ENCODE assay signal across 1 cellular context in the genomic region with DNA sequence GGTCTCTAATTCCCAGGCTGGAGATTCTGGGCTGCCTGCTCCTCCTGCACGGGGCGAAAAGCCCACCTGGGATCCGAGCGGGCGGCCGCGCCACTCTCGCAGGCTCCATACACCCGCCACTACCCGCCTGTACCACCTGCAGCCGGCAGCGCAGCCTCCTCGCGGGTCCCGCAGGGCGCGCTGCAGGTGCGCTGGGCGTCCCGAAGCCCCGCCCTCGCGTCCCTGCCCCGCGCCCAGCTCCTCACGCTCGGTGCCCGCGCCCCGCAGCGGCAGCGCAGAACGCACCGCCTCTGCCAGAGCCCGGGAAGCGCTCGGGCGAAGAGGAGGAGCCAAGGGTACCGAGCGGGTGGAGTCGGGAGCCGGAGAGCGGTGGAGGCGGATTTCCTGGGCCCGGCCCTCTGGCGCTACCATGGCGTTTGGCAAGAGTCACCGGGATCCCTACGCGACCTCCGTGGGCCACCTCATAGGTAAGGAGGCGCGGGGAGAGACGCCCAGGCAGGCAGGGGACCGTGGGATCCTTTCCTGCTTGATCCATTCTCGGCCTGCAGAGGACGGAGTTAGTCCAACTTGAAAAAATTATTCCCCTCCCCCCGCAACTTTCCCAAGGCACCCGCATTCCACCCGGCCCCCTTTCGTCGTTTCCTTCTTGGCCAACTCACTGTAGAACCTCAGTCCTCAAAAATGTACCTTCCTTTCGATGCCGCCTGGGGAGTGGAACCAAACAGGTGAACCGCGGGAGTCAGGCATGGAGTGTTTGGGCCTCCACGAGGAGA.
TF ChIP-seq lines count a peak whose summit lies in the region.

A gene with protein sequence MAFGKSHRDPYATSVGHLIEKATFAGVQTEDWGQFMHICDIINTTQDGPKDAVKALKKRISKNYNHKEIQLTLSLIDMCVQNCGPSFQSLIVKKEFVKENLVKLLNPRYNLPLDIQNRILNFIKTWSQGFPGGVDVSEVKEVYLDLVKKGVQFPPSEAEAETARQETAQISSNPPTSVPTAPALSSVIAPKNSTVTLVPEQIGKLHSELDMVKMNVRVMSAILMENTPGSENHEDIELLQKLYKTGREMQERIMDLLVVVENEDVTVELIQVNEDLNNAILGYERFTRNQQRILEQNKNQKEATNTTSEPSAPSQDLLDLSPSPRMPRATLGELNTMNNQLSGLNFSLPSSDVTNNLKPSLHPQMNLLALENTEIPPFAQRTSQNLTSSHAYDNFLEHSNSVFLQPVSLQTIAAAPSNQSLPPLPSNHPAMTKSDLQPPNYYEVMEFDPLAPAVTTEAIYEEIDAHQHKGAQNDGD (plus strand): TSS at position 396 of the 773 bp plus-strand sequence. CDS start 14 bp downstream, at position 410.

TF ChIP-seq in H1, 55 proteins besides CTCF, POLR2A, EP300 and RAD21 (continues in another document):
- no peak for TF ChIP-seq MAFK (IDR thresholded peaks at IDR 0.05; ENCODE audit: low read depth, low read length)
- no peak for TF ChIP-seq SIRT6 (IDR thresholded peaks at IDR 0.05; ENCODE audit: low read length)
- no peak for TF ChIP-seq NANOG (IDR thresholded peaks at IDR 0.05; ENCODE audit: insufficient read depth, low read depth, low read length, poor library complexity, severe bottlenecking)
- TF ChIP-seq RXRA (IDR thresholded peaks at IDR 0.05; ENCODE audit: insufficient read depth, low read depth, low read length), result no peak
- TF ChIP-seq POU5F1 (IDR thresholded peaks at IDR 0.05; ENCODE audit: low read depth, low read length), result no peak
- no peak for TF ChIP-seq CHD1 (IDR thresholded peaks at IDR 0.05; ENCODE audit: low read depth, low read length)
- TF ChIP-seq TEAD4 (IDR thresholded peaks at IDR 0.05; ENCODE audit: low read depth, low read length), result 0 out of 2 replicates have a peak, but pooled peaks have one; percentile 41
- TF ChIP-seq TBP (IDR thresholded peaks at IDR 0.05; ENCODE audit: low read depth, low read length), result peak; percentile 67; the same call in 1 of the 2 replicates
- TF ChIP-seq HDAC2 (IDR thresholded peaks at IDR 0.05; ENCODE audit: borderline replicate concordance in 1 of 2, low read depth in 2 of 2, low read length in 2 of 2), result peak; percentile 59 to 61; a peak in 1 of 4 replicates
- no peak for TF ChIP-seq SAP30 (IDR thresholded peaks at IDR 0.05; ENCODE audit: insufficient read depth, insufficient replicate concordance, low read length)
- no peak for TF ChIP-seq SIX5 (IDR thresholded peaks at IDR 0.05; ENCODE audit: low read depth, low read length)
- TF ChIP-seq BCL11A (IDR thresholded peaks at IDR 0.05; ENCODE audit: low read depth in 2 of 2, low read length in 2 of 2), result no peak
- TF ChIP-seq CTBP2 (IDR thresholded peaks at IDR 0.05; ENCODE audit: borderline replicate concordance, insufficient read depth, insufficient read length, low read length), result no peak
- no peak for TF ChIP-seq SP2 (IDR thresholded peaks at IDR 0.05; ENCODE audit: low read length)
- TF ChIP-seq RFX5 (IDR thresholded peaks at IDR 0.05; ENCODE audit: borderline replicate concordance, low read depth, low read length), result no peak
- no peak for TF ChIP-seq CBX8 (IDR thresholded peaks at IDR 0.05; ENCODE audit: borderline replicate concordance, low read depth, low read length)
- TF ChIP-seq JUN (IDR thresholded peaks at IDR 0.05; ENCODE audit: low read depth, low read length), result no peak
- no peak for TF ChIP-seq SP1 (IDR thresholded peaks at IDR 0.05; ENCODE audit: low read depth, low read length)
- TF ChIP-seq CREB1 (IDR thresholded peaks at IDR 0.05), result no peak
- TF ChIP-seq YY1 (IDR thresholded peaks at IDR 0.05; ENCODE audit: low read depth, low read length), result no peak
- no peak; the same call in 1 of the 2 replicates for TF ChIP-seq POLR2AphosphoS5 (IDR thresholded peaks at IDR 0.05; ENCODE audit: low read depth, low read length)
- no peak for TF ChIP-seq SP4 (IDR thresholded peaks at IDR 0.05; ENCODE audit: low read length)
- no peak for TF ChIP-seq RBBP5 (IDR thresholded peaks at IDR 0.05; ENCODE audit: borderline replicate concordance, low read depth, low read length)
- peak; percentile 78 for TF ChIP-seq TAF1 (IDR thresholded peaks at IDR 0.05; ENCODE audit: low read depth, low read length)
- TF ChIP-seq SUZ12 (IDR thresholded peaks at IDR 0.05; ENCODE audit: low read length), result no peak
- TF ChIP-seq BRCA1 (IDR thresholded peaks at IDR 0.05; ENCODE audit: low read depth, low read length), result no peak
- no peak for TF ChIP-seq EZH2 (IDR thresholded peaks at IDR 0.05; ENCODE audit: low read depth, low read length, severe bottlenecking)
- peak; percentile 58 for TF ChIP-seq PHF8 (conservative IDR thresholded peaks at IDR 0.05; ENCODE audit: low read depth, low read length)
- TF ChIP-seq, protein P1, sequence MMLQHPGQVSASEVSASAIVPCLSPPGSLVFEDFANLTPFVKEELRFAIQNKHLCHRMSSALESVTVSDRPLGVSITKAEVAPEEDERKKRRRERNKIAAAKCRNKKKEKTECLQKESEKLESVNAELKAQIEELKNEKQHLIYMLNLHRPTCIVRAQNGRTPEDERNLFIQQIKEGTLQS (IDR thresholded peaks at IDR 0.05; ENCODE audit: insufficient read depth, low read depth, low read length), result no peak
- TF ChIP-seq EGR1 (IDR thresholded peaks at IDR 0.05; ENCODE audit: borderline replicate concordance, low read depth, low read length), result no peak
- no peak for TF ChIP-seq TCF12 (IDR thresholded peaks at IDR 0.05; ENCODE audit: low read depth, low read length)
- TF ChIP-seq, protein P2, sequence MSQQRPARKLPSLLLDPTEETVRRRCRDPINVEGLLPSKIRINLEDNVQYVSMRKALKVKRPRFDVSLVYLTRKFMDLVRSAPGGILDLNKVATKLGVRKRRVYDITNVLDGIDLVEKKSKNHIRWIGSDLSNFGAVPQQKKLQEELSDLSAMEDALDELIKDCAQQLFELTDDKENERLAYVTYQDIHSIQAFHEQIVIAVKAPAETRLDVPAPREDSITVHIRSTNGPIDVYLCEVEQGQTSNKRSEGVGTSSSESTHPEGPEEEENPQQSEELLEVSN (IDR thresholded peaks at IDR 0.05), result no peak
- TF ChIP-seq KDM4A (IDR thresholded peaks at IDR 0.05; ENCODE audit: low read depth, low read length, severe bottlenecking), result peak; percentile 87
- TF ChIP-seq CEBPB (IDR thresholded peaks at IDR 0.05; ENCODE audit: low read depth, low read length), result no peak
- TF ChIP-seq, protein P3, sequence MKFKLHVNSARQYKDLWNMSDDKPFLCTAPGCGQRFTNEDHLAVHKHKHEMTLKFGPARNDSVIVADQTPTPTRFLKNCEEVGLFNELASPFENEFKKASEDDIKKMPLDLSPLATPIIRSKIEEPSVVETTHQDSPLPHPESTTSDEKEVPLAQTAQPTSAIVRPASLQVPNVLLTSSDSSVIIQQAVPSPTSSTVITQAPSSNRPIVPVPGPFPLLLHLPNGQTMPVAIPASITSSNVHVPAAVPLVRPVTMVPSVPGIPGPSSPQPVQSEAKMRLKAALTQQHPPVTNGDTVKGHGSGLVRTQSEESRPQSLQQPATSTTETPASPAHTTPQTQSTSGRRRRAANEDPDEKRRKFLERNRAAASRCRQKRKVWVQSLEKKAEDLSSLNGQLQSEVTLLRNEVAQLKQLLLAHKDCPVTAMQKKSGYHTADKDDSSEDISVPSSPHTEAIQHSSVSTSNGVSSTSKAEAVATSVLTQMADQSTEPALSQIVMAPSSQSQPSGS (IDR thresholded peaks at IDR 0.05; ENCODE audit: low read length), result no peak
- TF ChIP-seq, protein P4, sequence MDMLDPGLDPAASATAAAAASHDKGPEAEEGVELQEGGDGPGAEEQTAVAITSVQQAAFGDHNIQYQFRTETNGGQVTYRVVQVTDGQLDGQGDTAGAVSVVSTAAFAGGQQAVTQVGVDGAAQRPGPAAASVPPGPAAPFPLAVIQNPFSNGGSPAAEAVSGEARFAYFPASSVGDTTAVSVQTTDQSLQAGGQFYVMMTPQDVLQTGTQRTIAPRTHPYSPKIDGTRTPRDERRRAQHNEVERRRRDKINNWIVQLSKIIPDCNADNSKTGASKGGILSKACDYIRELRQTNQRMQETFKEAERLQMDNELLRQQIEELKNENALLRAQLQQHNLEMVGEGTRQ (IDR thresholded peaks at IDR 0.05; ENCODE audit: low read length), result no peak
- TF ChIP-seq ASH2L (IDR thresholded peaks at IDR 0.05; ENCODE audit: low read length), result peak; percentile 70
- no peak for TF ChIP-seq GTF2F1 (IDR thresholded peaks at IDR 0.05; ENCODE audit: borderline replicate concordance, low read depth, low read length)
- no peak for TF ChIP-seq KDM1A (IDR thresholded peaks at IDR 0.05; ENCODE audit: borderline replicate concordance, low read length)
- TF ChIP-seq, protein P5, sequence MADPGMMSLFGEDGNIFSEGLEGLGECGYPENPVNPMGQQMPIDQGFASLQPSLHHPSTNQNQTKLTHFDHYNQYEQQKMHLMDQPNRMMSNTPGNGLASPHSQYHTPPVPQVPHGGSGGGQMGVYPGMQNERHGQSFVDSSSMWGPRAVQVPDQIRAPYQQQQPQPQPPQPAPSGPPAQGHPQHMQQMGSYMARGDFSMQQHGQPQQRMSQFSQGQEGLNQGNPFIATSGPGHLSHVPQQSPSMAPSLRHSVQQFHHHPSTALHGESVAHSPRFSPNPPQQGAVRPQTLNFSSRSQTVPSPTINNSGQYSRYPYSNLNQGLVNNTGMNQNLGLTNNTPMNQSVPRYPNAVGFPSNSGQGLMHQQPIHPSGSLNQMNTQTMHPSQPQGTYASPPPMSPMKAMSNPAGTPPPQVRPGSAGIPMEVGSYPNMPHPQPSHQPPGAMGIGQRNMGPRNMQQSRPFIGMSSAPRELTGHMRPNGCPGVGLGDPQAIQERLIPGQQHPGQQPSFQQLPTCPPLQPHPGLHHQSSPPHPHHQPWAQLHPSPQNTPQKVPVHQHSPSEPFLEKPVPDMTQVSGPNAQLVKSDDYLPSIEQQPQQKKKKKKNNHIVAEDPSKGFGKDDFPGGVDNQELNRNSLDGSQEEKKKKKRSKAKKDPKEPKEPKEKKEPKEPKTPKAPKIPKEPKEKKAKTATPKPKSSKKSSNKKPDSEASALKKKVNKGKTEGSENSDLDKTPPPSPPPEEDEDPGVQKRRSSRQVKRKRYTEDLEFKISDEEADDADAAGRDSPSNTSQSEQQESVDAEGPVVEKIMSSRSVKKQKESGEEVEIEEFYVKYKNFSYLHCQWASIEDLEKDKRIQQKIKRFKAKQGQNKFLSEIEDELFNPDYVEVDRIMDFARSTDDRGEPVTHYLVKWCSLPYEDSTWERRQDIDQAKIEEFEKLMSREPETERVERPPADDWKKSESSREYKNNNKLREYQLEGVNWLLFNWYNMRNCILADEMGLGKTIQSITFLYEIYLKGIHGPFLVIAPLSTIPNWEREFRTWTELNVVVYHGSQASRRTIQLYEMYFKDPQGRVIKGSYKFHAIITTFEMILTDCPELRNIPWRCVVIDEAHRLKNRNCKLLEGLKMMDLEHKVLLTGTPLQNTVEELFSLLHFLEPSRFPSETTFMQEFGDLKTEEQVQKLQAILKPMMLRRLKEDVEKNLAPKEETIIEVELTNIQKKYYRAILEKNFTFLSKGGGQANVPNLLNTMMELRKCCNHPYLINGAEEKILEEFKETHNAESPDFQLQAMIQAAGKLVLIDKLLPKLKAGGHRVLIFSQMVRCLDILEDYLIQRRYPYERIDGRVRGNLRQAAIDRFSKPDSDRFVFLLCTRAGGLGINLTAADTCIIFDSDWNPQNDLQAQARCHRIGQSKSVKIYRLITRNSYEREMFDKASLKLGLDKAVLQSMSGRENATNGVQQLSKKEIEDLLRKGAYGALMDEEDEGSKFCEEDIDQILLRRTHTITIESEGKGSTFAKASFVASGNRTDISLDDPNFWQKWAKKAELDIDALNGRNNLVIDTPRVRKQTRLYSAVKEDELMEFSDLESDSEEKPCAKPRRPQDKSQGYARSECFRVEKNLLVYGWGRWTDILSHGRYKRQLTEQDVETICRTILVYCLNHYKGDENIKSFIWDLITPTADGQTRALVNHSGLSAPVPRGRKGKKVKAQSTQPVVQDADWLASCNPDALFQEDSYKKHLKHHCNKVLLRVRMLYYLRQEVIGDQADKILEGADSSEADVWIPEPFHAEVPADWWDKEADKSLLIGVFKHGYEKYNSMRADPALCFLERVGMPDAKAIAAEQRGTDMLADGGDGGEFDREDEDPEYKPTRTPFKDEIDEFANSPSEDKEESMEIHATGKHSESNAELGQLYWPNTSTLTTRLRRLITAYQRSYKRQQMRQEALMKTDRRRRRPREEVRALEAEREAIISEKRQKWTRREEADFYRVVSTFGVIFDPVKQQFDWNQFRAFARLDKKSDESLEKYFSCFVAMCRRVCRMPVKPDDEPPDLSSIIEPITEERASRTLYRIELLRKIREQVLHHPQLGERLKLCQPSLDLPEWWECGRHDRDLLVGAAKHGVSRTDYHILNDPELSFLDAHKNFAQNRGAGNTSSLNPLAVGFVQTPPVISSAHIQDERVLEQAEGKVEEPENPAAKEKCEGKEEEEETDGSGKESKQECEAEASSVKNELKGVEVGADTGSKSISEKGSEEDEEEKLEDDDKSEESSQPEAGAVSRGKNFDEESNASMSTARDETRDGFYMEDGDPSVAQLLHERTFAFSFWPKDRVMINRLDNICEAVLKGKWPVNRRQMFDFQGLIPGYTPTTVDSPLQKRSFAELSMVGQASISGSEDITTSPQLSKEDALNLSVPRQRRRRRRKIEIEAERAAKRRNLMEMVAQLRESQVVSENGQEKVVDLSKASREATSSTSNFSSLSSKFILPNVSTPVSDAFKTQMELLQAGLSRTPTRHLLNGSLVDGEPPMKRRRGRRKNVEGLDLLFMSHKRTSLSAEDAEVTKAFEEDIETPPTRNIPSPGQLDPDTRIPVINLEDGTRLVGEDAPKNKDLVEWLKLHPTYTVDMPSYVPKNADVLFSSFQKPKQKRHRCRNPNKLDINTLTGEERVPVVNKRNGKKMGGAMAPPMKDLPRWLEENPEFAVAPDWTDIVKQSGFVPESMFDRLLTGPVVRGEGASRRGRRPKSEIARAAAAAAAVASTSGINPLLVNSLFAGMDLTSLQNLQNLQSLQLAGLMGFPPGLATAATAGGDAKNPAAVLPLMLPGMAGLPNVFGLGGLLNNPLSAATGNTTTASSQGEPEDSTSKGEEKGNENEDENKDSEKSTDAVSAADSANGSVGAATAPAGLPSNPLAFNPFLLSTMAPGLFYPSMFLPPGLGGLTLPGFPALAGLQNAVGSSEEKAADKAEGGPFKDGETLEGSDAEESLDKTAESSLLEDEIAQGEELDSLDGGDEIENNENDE (IDR thresholded peaks at IDR 0.05; ENCODE audit: insufficient replicate concordance, low read length), result no peak
- 0 out of 4 replicates have a peak, but pooled peaks of 1 of the 2 experiments have one; percentile 12 for TF ChIP-seq SIN3A (conservative IDR thresholded peaks at IDR 0.05 in 1 of 2, IDR thresholded peaks at IDR 0.05 in 1 of 2; ENCODE audit: low read depth in 1 of 2, low read length in 2 of 2)
- TF ChIP-seq BACH1 (IDR thresholded peaks at IDR 0.05; ENCODE audit: low read length), result no peak
- TF ChIP-seq CBX5 (IDR thresholded peaks at IDR 0.05; ENCODE audit: low read depth, low read length), result no peak
- TF ChIP-seq, protein P6, sequence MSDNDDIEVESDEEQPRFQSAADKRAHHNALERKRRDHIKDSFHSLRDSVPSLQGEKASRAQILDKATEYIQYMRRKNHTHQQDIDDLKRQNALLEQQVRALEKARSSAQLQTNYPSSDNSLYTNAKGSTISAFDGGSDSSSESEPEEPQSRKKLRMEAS (IDR thresholded peaks at IDR 0.05), result peak; percentile 35; the same call in 1 of the 2 replicates
- no peak for TF ChIP-seq RNF2 (IDR thresholded peaks at IDR 0.05; ENCODE audit: borderline replicate concordance, low read depth, low read length, missing control alignments, poor library complexity, severe bottlenecking)
- TF ChIP-seq ZNF274 (IDR thresholded peaks at IDR 0.05; ENCODE audit: borderline replicate concordance, extremely low read depth, low read length), result no peak
- TF ChIP-seq SRF (IDR thresholded peaks at IDR 0.05; ENCODE audit: low read depth, low read length), result no peak
- TF ChIP-seq TAF7 (optimal IDR thresholded peaks at IDR 0.05; ENCODE audit: borderline replicate concordance, low read depth, low read length), result no peak
- no peak for TF ChIP-seq HDAC6 (IDR thresholded peaks at IDR 0.05; ENCODE audit: low read depth, low read length)
- no peak for TF ChIP-seq KDM5A (IDR thresholded peaks at IDR 0.05; ENCODE audit: low read length)
